In genomic region chr20:33947709-33948295, GRCh38 we compare ENCODE assay signal across 8 cellular contexts. TPM values are rescaled to one million over a fixed set of nuclear protein-coding genes. Genes with fewer than 3 reads are reported as not detected.
DNase-seq lines count a peak whose midpoint lies in the region; ATAC-seq and TF ChIP-seq lines count a peak whose summit lies in the region.

No MANE protein-coding gene starts in this region.

- no peaks in the 10 kb centered on the region for H3K36me3 Mint-ChIP-seq in CD14-positive monocyte
- peaks cover 0 to 3% (median 0%) of the 10 kb centered on the region in 3 experiments; a peak in 2 of 7 replicates for H3K36me3 Mint-ChIP-seq in H9 (ENCODE audit: insufficient read depth in 1 of 3, low read depth in 3 of 3)
- H3K36me3 Mint-ChIP-seq in activated naive CD4-positive, alpha-beta T cell treated with anti-CD3 and anti-CD28 coated beads, Interleukin-2, amount 10 ng/mL, durations not matched to agents 7 days and 5 days = peaks cover 3% of the 10 kb centered on the region

- H3K9me3 Mint-ChIP-seq in CD14-positive monocyte (peaks cover 24 to 33% (median 31%) of the 10 kb centered on the region in 7 donors), H9 (peaks cover 9 to 15% of the 10 kb centered on the region in 2 experiments)
- H3K9me3 Mint-ChIP-seq in activated naive CD4-positive, alpha-beta T cell treated with anti-CD3 and anti-CD28 coated beads, Interleukin-2, amount 10 ng/mL, durations not matched to agents 7 days and 5 days = peaks cover 24% of the 10 kb centered on the region

- H3K79me2 ChIP-seq in H9 (ENCODE audit: insufficient read depth, low read length) (no peaks in the 10 kb centered on the region), PC-3 (ENCODE audit: low read length) (no peaks in the 10 kb centered on the region)

- no peak overlapping the region for H2BK120ac ChIP-seq in H9 (ENCODE audit: low read depth, low read length, poor library complexity, severe bottlenecking)

- H4K8ac ChIP-seq in H9 (replicated peaks; ENCODE audit: insufficient read length, low read depth, low read length) = no peak overlapping the region

- no peak overlapping the region for H2BK15ac ChIP-seq in H9 (ENCODE audit: low read depth, low read length)

- H4K20me1 ChIP-seq in H9 (ENCODE audit: control insufficient read depth, insufficient read depth, insufficient read length) (no peaks in the 10 kb centered on the region), PC-3 (ENCODE audit: low read length) (no peaks in the 10 kb centered on the region)

- no TSS peak for BruUV-seq in PC-3 (replicated peaks; lab: Mats Ljungman, UMichigan)

- no peak overlapping the region for H4K91ac ChIP-seq in H9 (ENCODE audit: insufficient read length, low read depth, low read length)

- H3K23me2 ChIP-seq in H9 (ENCODE audit: insufficient read length, low read depth, low read length, poor library complexity, severe bottlenecking) = no peaks in the 10 kb centered on the region

- H3K4me2 ChIP-seq in H9 (ENCODE audit: insufficient read depth, insufficient read length, low read length) (no peak overlapping the region), PC-3 (ENCODE audit: low read length) (no peak overlapping the region)

- H3K27ac Mint-ChIP-seq in CD14-positive monocyte = no peak overlapping the region
- H3K27ac Mint-ChIP-seq in H9 = no peak overlapping the region
- H3K27ac Mint-ChIP-seq in activated naive CD4-positive, alpha-beta T cell treated with anti-CD3 and anti-CD28 coated beads, Interleukin-2, amount 10 ng/mL, durations not matched to agents 7 days and 5 days = no peak overlapping the region

- H3K27me3 Mint-ChIP-seq in CD14-positive monocyte (ENCODE audit: low read depth in 3 of 3) (peaks cover 0 to 3% (median 2%) of the 10 kb centered on the region in 3 donors), H9 (ENCODE audit: low read depth) (peaks cover 4% of the 10 kb centered on the region)
- H3K27me3 Mint-ChIP-seq in activated naive CD4-positive, alpha-beta T cell treated with anti-CD3 and anti-CD28 coated beads, Interleukin-2, amount 10 ng/mL, durations not matched to agents 7 days and 5 days = peaks cover 38% of the 10 kb centered on the region

- no peak overlapping the region for H3K4ac ChIP-seq in H9 (ENCODE audit: low read depth, low read length)

- CTCF ChIA-PET in PC-3 (lab: Charles Lee) = no interaction called here
- CTCF ChIA-PET in activated naive CD4-positive, alpha-beta T cell treated with anti-CD3 and anti-CD28 coated beads, Interleukin-2, amount 10 ng/mL, durations not matched to agents 7 days and 5 days (lab: Charles Lee) = no interaction called here

- no peaks in the 10 kb centered on the region for H3K4me1 Mint-ChIP-seq in CD14-positive monocyte
- H3K4me1 Mint-ChIP-seq in H9 = 0 out of 4 replicates have a peak, but pooled peaks cover 3 to 6% of the 10 kb centered on the region in 2 experiments
- H3K4me1 Mint-ChIP-seq in activated naive CD4-positive, alpha-beta T cell treated with anti-CD3 and anti-CD28 coated beads, Interleukin-2, amount 10 ng/mL, durations not matched to agents 7 days and 5 days = no peaks in the 10 kb centered on the region

- H3K27me3 ChIP-seq in H9 (ENCODE audit: insufficient read depth, low read length) (no peaks in the 10 kb centered on the region), PC-3 (ENCODE audit: low read length) (no peaks in the 10 kb centered on the region)

- H3T11ph ChIP-seq in H9 (ENCODE audit: low read length) = no peak overlapping the region

- H3K27ac ChIP-seq in H9 (ENCODE audit: insufficient read length, low read depth, low read length) (no peak overlapping the region), PC-3 (ENCODE audit: low read length) (no peak overlapping the region), substantia nigra (ENCODE audit: low read depth, low read length, poor library complexity, severe bottlenecking) (peak overlapping the region; percentile 92)

- H3K9me3 ChIP-seq in H9 (ENCODE audit: control insufficient read depth, low read depth, low read length) = no peaks in the 10 kb centered on the region
- H3K9me3 ChIP-seq in PC-3 (ENCODE audit: low read length) = peaks cover 10% of the 10 kb centered on the region

- intact Hi-C loops in CD14-positive monocyte (cut with micrococcal nuclease) (no loop called here), PC-3 (cut with micrococcal nuclease) (no loop called here)

- no peak for ATAC-seq in PC-3
- ATAC-seq in HG03342 (IDR thresholded peaks at IDR 0.05; ENCODE audit: unreplicated experiment) = no peak
- no peak for ATAC-seq in HG03457 (IDR thresholded peaks at IDR 0.05; ENCODE audit: unreplicated experiment)

- no CpG with 5 or more reads among the region's 2 CpGs for WGBS in H9 (ENCODE audit: extremely low coverage, insufficient read length, low lambda C conversion rate)

- no peak overlapping the region for H4K5ac ChIP-seq in H9 (ENCODE audit: insufficient read length, low read depth, low read length)

- no peaks in the 10 kb centered on the region for H3K9me2 ChIP-seq in PC-3 (replicated peaks; ENCODE audit: low read length)

- H2BK5ac ChIP-seq in H9 (ENCODE audit: insufficient read length, low read length) = no peak overlapping the region

- H3K4me1 ChIP-seq in H9 (ENCODE audit: insufficient read depth, low read length) = no peaks in the 10 kb centered on the region
- no peaks in the 10 kb centered on the region for H3K4me1 ChIP-seq in PC-3 (ENCODE audit: insufficient read depth, low read length)

- H3K23ac ChIP-seq in H9 (ENCODE audit: insufficient read length, low read depth, low read length) = no peak overlapping the region

- H3K79me1 ChIP-seq in H9 (ENCODE audit: insufficient read depth, low read depth, low read length, poor library complexity, severe bottlenecking) = no peaks in the 10 kb centered on the region

- no peak overlapping the region for H3K56ac ChIP-seq in H9 (ENCODE audit: insufficient read length, low read depth, low read length)

- H3F3A ChIP-seq in PC-3 (ENCODE audit: low read length, unreplicated experiment) = no peaks in the 10 kb centered on the region

- H3K4me3 ChIP-seq in PC-3 (ENCODE audit: low read length) = no peak overlapping the region

- no peak overlapping the region for H3K18ac ChIP-seq in H9 (ENCODE audit: insufficient read length, low read depth, low read length)

- H2AFZ ChIP-seq in H9 (ENCODE audit: low read length) (no peak overlapping the region), PC-3 (ENCODE audit: low read length) (no peak overlapping the region)

- TF ChIP-seq CTCF in CD14-positive monocyte (IDR thresholded peaks at IDR 0.05) (peak; percentile 56), H9 (conservative IDR thresholded peaks at IDR 0.05) (peak; percentile 99), PC-3 (conservative IDR thresholded peaks at IDR 0.05; ENCODE audit: low read depth, low read length) (peak; percentile 79)

- POLR2A ChIA-PET in PC-3 (lab: Charles Lee; ENCODE audit: unreplicated experiment) = no interaction called here

- no peak overlapping the region for H2BK20ac ChIP-seq in H9 (ENCODE audit: low read depth, low read length, poor library complexity, severe bottlenecking)

- H2BK12ac ChIP-seq in H9 (ENCODE audit: insufficient read length, low read depth, low read length) = no peak overlapping the region

- H3K4me3 Mint-ChIP-seq in CD14-positive monocyte (no peak overlapping the region), H9 (no peak overlapping the region)
- no peak overlapping the region for H3K4me3 Mint-ChIP-seq in activated naive CD4-positive, alpha-beta T cell treated with anti-CD3 and anti-CD28 coated beads, Interleukin-2, amount 10 ng/mL, durations not matched to agents 7 days and 5 days

- peaks cover 2% of the 10 kb centered on the region; the same call in 1 of the 2 replicates for H3K36me3 ChIP-seq in PC-3 (ENCODE audit: low read depth, low read length)

- H3K9ac ChIP-seq in H9 (ENCODE audit: extremely low read depth, insufficient read length, low read length) (no peak overlapping the region), PC-3 (ENCODE audit: low read length) (no peak overlapping the region)

- H3K14ac ChIP-seq in H9 (ENCODE audit: insufficient read depth, low read length) = no peak overlapping the region

- no peak overlapping the region for H2AK5ac ChIP-seq in H9 (ENCODE audit: insufficient read length, low read length)

- DNase-seq in CD14-positive monocyte (ENCODE audit: low spot score) (no peak), H9 (peak; percentile 87), PC-3 (peak; percentile 45), iris pigment epithelial cell (ENCODE audit: low read depth) (peak; percentile 18), substantia nigra (lab: John Stamatoyannopoulos, UW) (no peak)
- DNase-seq in activated naive CD4-positive, alpha-beta T cell treated with anti-CD3 and anti-CD28 coated beads, Interleukin-2, amount 10 ng/mL, durations not matched to agents 7 days and 5 days = peak; percentile 67

RNA-seq across cellular contexts. Expression of gene RALY, which starts 45.9 kb away (rescaled TPM):
- polyA plus RNA-seq in CD14-positive monocyte = 100 to 1,000 TPM; 152 to 154 TPM
- total RNA-seq in H9 (2021) (199 and 207 TPM in 2 replicates), PC-3 (2014; rRNA removed) (160 and 269 TPM in 2 replicates)

Comparison
In these comparisons a context has a peak if more than half of its experiments do, and no peak if none do; other contexts are left out.
1. DNase-seq: peak in H9 (single experiment), PC-3 (single experiment), activated naive CD4-positive, alpha-beta T cell treated with anti-CD3 and anti-CD28 coated beads, Interleukin-2, amount 10 ng/mL, durations not matched to agents 7 days and 5 days (single experiment) and iris pigment epithelial cell (single experiment); none in CD14-positive monocyte (single experiment) and substantia nigra (0 of 49).
2. Peak in every context shown above with its lines, with median percentiles within 50 percentile points of each other: CTCF ChIP-seq.